ENCODE assay signal across 24 cellular contexts in the genomic region with DNA sequence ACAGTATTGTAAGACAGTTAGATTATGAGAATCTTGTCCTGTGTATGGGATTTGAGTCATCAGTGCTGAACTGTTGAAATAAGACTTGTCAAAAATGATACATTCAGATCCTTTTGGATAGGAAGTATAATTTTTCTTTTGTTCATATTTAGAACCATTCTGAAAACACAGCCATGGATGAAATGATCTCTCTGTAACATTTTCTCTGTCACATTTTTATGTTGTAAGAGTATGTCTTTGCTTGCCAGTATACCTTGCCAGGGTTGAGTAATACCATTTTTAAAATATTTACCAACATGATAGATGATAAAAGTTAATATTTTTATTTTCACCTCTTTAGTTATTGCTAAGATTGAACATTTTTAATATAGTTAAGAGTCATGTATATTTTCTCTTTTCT.
"Had no signal": no experiment of that assay in that cellular context is flagged by ENCODE, and none has a peak within 500 bp of the region (broad histone marks: within the 10 kb centered on the region; RNA-seq: fewer than 3 reads in every experiment).

No MANE protein-coding gene starts in this region.

- H3K9me3 Mint-ChIP-seq: natural killer cell treated with Interleukin-12 subunit alpha and Interleukin-12 subunit beta and Interleukin-15 and Interleukin-18, amount 100 ng/mL, for 72 hours had no signal

- DNase-seq: activated CD4-positive, alpha-beta memory T cell treated with anti-CD3 and anti-CD28 coated beads for 36 hours; activated CD4-positive, alpha-beta T cell treated with anti-CD3 and anti-CD28 coated beads, Interleukin-2, amount 10 ng/mL, durations not matched to agents 24 days and 14 days; activated CD4-positive, CD25-positive, alpha-beta regulatory T cell treated with anti-CD3 and anti-CD28 coated beads, Interleukin-2, amount 50 U/mL, for 72 hours; activated naive CD4-positive, alpha-beta T cell; activated T-cell treated with anti-CD3 and anti-CD28 coated beads, Interleukin-2, amount 50 U/mL, for 4 hours; aorta; body of pancreas; esophagus squamous epithelium; foreskin fibroblast; heart left ventricle; left ventricle myocardium superior; mucosa of descending colon; posterior cingulate gyrus; right cardiac atrium; spleen; stimulated activated naive CD4-positive, alpha-beta T cell; T-helper 2 cell; tibial artery; upper lobe of right lung had no signal

- H3K4me3 Mint-ChIP-seq: activated CD4-positive, alpha-beta memory T cell treated with anti-CD3 and anti-CD28 coated beads for 36 hours; activated CD4-positive, alpha-beta T cell treated with anti-CD3 and anti-CD28 coated beads, Interleukin-2, amount 10 ng/mL, durations not matched to agents 24 days and 14 days; activated T-cell treated with anti-CD3 and anti-CD28 coated beads, Interleukin-2, amount 50 U/mL, for 4 hours; natural killer cell treated with Interleukin-12 subunit alpha and Interleukin-12 subunit beta and Interleukin-15 and Interleukin-18, amount 100 ng/mL, for 72 hours had no signal

- H3K4me3 ChIP-seq: body of pancreas, cardiac muscle cell, esophagus squamous epithelium, heart left ventricle, mucosa of descending colon, spleen, suprapubic skin, tibial artery, upper lobe of right lung had no signal

- H3K27me3 ChIP-seq: body of pancreas, cardiac muscle cell, esophagus squamous epithelium, heart left ventricle, spleen, suprapubic skin, tibial artery, upper lobe of right lung had no signal

- H3K9me3 ChIP-seq: body of pancreas, esophagus squamous epithelium, mucosa of descending colon, suprapubic skin, upper lobe of right lung had no signal

- ATAC-seq: activated naive CD4-positive, alpha-beta T cell treated with anti-CD3 and anti-CD28 coated beads, Interleukin-2, amount 50 U/mL, for 72 hours; activated T-cell treated with anti-CD3 and anti-CD28 coated beads, Interleukin-2, amount 50 U/mL, for 4 hours; body of pancreas; heart left ventricle; left ventricle myocardium superior; mucosa of descending colon; natural killer cell treated with Interleukin-12 subunit alpha and Interleukin-12 subunit beta and Interleukin-15 and Interleukin-18, amount 100 ng/mL, for 72 hours; right cardiac atrium; upper lobe of right lung had no signal

- H3K27ac Mint-ChIP-seq: activated CD4-positive, alpha-beta memory T cell treated with anti-CD3 and anti-CD28 coated beads for 36 hours; activated CD4-positive, alpha-beta T cell treated with anti-CD3 and anti-CD28 coated beads, Interleukin-2, amount 10 ng/mL, durations not matched to agents 24 days and 14 days; activated naive CD4-positive, alpha-beta T cell treated with anti-CD3 and anti-CD28 coated beads, Interleukin-2, amount 50 U/mL, for 72 hours; activated T-helper 2 cell treated with anti-CD3 and anti-CD28 coated beads, Interferon-gamma antibody, Interleukin-2, Interleukin-4, amounts not matched to agents 10 μg/mL and 5 μg/mL and 100 μg/mL, durations not matched to agents 14 hours and 24 hours and 36 hours; natural killer cell treated with Interleukin-12 subunit alpha and Interleukin-12 subunit beta and Interleukin-15 and Interleukin-18, amount 100 ng/mL, for 72 hours had no signal

- H3K27me3 Mint-ChIP-seq: activated CD4-positive, alpha-beta memory T cell treated with anti-CD3 and anti-CD28 coated beads for 36 hours; activated CD4-positive, alpha-beta T cell treated with anti-CD3 and anti-CD28 coated beads, Interleukin-2, amount 10 ng/mL, durations not matched to agents 24 days and 14 days; natural killer cell treated with Interleukin-12 subunit alpha and Interleukin-12 subunit beta and Interleukin-15 and Interleukin-18, amount 100 ng/mL, for 72 hours had no signal

- H3K4me1 ChIP-seq: body of pancreas, suprapubic skin, upper lobe of right lung had no signal

- H3K27ac ChIP-seq: body of pancreas, cardiac muscle cell, esophagus squamous epithelium, heart left ventricle, spleen, suprapubic skin, tibial artery, upper lobe of right lung had no signal
